ENCODE assay signal across 1 cellular context in the genomic region with DNA sequence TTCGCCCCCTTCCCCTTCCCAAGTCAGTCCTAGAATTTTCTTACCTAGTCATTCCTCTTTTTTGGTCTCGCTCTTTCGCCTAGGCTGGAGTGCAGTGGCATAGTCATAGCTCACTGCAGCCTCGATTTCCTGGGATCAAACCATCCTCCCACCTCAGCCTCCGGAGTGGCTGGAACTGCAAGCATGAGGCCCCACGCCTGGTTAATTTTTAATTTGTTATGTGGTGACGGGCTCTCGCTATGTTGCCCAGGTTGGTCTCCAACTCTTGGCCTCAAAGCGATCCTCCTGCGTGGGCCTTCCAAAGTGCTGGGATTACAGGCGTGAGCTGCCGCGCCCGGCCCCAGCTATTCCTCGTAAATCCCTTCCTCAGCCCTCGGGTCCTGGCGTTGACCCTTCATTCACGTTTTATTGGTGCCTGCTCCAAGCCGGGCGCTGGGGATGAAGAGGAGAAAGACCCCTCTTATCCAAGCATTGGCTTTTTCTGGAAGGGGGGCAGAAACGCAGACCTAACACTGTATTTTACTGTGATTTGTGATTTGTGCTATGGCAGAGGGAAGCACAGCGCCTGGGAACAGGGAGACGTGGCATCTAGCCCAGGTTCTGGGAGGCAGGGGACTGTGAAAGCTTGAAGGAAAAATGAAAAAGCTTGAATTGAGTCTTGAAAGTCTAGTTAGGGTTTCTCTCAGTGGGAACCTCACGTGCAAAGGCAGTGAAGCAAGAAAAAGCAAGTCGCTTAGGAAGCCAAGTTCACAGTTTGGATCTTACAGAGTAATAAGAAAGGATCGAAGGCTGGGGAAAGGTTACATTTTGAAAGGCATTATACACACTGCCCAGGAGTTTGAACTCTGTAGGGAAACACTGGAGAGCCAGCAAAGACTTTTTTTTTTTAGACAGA.
TF ChIP-seq lines count a peak whose summit lies in the region.

No MANE protein-coding gene starts in this region.

TF ChIP-seq in HCT116, 20 proteins besides CTCF, POLR2A, EP300 and RAD21 (continued from another document):
- TF ChIP-seq SIN3A (IDR thresholded peaks at IDR 0.05; ENCODE audit: low read depth): peak; percentile 4; the same call in 1 of the 2 replicates
- no peak for TF ChIP-seq FOSL1 (IDR thresholded peaks at IDR 0.05; ENCODE audit: low read depth)
